Comparison of ENCODE assay signal across 1 cellular context in the genomic region with DNA sequence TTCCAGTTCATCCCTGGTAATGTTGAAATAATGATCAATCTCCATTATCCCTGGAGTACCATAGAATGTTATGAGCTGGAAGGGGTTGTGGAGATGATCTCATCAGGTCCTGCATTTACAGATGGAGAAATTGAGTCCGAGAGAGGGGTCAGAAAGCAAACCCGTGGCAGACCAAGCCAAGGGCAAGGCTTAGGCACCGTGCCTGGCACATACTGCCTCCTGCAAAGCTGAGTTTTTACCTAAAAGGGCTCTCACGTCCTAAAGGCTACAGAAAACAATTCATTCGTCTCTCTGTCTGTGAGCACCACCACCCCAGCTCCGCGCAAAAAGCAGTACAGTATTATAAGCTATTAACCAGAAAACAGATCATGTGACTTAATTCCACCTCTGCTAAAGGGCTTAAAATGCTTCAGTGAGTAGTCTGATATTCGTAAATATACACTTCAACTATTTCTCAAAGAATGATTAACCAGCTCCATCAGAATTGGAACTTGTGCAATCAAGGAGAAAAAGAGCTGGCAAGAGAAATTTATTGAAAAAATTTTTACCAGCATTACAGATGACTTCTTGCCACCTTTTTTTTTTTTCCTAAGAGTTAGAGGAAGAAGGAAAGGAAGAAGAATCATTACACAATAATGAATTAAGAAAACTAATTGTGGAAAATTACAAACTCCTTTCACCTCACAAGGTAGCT.
TF ChIP-seq lines count a peak whose summit lies in the region.

No MANE protein-coding gene starts in this region.

TF ChIP-seq in SK-N-SH, 30 proteins besides CTCF, POLR2A, EP300 and RAD21:
- no peak for TF ChIP-seq RCOR1 (IDR thresholded peaks at IDR 0.05; ENCODE audit: low read length)
- no peak for TF ChIP-seq JUND (IDR thresholded peaks at IDR 0.05)
- no peak for TF ChIP-seq FOXJ3 (CRISPR knock-in tag; IDR thresholded peaks at IDR 0.05)
- TF ChIP-seq NFIC (IDR thresholded peaks at IDR 0.05; ENCODE audit: borderline replicate concordance): no peak
- TF ChIP-seq, protein P1, sequence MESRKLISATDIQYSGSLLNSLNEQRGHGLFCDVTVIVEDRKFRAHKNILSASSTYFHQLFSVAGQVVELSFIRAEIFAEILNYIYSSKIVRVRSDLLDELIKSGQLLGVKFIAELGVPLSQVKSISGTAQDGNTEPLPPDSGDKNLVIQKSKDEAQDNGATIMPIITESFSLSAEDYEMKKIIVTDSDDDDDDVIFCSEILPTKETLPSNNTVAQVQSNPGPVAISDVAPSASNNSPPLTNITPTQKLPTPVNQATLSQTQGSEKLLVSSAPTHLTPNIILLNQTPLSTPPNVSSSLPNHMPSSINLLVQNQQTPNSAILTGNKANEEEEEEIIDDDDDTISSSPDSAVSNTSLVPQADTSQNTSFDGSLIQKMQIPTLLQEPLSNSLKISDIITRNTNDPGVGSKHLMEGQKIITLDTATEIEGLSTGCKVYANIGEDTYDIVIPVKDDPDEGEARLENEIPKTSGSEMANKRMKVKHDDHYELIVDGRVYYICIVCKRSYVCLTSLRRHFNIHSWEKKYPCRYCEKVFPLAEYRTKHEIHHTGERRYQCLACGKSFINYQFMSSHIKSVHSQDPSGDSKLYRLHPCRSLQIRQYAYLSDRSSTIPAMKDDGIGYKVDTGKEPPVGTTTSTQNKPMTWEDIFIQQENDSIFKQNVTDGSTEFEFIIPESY (IDR thresholded peaks at IDR 0.05; ENCODE audit: borderline replicate concordance, low read depth): no peak
- no peak for TF ChIP-seq SMC3 (IDR thresholded peaks at IDR 0.05; ENCODE audit: low read depth, low read length)
- TF ChIP-seq, protein P2, sequence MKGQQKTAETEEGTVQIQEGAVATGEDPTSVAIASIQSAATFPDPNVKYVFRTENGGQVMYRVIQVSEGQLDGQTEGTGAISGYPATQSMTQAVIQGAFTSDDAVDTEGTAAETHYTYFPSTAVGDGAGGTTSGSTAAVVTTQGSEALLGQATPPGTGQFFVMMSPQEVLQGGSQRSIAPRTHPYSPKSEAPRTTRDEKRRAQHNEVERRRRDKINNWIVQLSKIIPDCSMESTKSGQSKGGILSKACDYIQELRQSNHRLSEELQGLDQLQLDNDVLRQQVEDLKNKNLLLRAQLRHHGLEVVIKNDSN (IDR thresholded peaks at IDR 0.05; ENCODE audit: borderline replicate concordance, low read depth): no peak
- TF ChIP-seq, protein P3, sequence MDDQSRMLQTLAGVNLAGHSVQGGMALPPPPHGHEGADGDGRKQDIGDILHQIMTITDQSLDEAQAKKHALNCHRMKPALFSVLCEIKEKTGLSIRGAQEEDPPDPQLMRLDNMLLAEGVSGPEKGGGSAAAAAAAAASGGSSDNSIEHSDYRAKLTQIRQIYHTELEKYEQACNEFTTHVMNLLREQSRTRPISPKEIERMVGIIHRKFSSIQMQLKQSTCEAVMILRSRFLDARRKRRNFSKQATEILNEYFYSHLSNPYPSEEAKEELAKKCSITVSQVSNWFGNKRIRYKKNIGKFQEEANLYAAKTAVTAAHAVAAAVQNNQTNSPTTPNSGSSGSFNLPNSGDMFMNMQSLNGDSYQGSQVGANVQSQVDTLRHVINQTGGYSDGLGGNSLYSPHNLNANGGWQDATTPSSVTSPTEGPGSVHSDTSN (IDR thresholded peaks at IDR 0.05): no peak
- TF ChIP-seq, protein P4, sequence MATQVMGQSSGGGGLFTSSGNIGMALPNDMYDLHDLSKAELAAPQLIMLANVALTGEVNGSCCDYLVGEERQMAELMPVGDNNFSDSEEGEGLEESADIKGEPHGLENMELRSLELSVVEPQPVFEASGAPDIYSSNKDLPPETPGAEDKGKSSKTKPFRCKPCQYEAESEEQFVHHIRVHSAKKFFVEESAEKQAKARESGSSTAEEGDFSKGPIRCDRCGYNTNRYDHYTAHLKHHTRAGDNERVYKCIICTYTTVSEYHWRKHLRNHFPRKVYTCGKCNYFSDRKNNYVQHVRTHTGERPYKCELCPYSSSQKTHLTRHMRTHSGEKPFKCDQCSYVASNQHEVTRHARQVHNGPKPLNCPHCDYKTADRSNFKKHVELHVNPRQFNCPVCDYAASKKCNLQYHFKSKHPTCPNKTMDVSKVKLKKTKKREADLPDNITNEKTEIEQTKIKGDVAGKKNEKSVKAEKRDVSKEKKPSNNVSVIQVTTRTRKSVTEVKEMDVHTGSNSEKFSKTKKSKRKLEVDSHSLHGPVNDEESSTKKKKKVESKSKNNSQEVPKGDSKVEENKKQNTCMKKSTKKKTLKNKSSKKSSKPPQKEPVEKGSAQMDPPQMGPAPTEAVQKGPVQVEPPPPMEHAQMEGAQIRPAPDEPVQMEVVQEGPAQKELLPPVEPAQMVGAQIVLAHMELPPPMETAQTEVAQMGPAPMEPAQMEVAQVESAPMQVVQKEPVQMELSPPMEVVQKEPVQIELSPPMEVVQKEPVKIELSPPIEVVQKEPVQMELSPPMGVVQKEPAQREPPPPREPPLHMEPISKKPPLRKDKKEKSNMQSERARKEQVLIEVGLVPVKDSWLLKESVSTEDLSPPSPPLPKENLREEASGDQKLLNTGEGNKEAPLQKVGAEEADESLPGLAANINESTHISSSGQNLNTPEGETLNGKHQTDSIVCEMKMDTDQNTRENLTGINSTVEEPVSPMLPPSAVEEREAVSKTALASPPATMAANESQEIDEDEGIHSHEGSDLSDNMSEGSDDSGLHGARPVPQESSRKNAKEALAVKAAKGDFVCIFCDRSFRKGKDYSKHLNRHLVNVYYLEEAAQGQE (IDR thresholded peaks at IDR 0.05; ENCODE audit: low read depth, low read length): no peak
- TF ChIP-seq TCF12 (IDR thresholded peaks at IDR 0.05): no peak
- no peak for TF ChIP-seq FOSL2 (IDR thresholded peaks at IDR 0.05; ENCODE audit: borderline replicate concordance, low read depth)
- TF ChIP-seq POLR2AphosphoS5 (IDR thresholded peaks at IDR 0.05; ENCODE audit: low read depth, low read length): no peak
- TF ChIP-seq RFX5 (IDR thresholded peaks at IDR 0.05; ENCODE audit: low read length): no peak
- TF ChIP-seq RXRA (IDR thresholded peaks at IDR 0.05; ENCODE audit: borderline replicate concordance, low read depth): no peak
- no peak for TF ChIP-seq TEAD4 (IDR thresholded peaks at IDR 0.05; ENCODE audit: borderline replicate concordance, insufficient read depth)
- no peak for TF ChIP-seq MEF2A (IDR thresholded peaks at IDR 0.05; ENCODE audit: borderline replicate concordance, low read depth)
- no peak for TF ChIP-seq NRF1 (IDR thresholded peaks at IDR 0.05; ENCODE audit: low read depth, low read length)
- TF ChIP-seq EZH2phosphoT487 (IDR thresholded peaks at IDR 0.05; ENCODE audit: borderline replicate concordance, low read depth): no peak
- no peak for TF ChIP-seq TAF1 (IDR thresholded peaks at IDR 0.05; ENCODE audit: borderline replicate concordance, low read depth, low read length)
- no peak for TF ChIP-seq YY1 (IDR thresholded peaks at IDR 0.05; ENCODE audit: low read depth)
